ENCODE assay signal across 9 cellular contexts in genomic region chr18:76445741-76446232, GRCh38. TPM values are rescaled to one million over a fixed set of nuclear protein-coding genes. Genes with fewer than 3 reads are reported as not detected.
DNase-seq lines count a peak whose midpoint lies in the region; ATAC-seq and TF ChIP-seq lines count a peak whose summit lies in the region.
"Had no signal": no experiment of that assay in that cellular context is flagged by ENCODE, and none has a peak within 500 bp of the region (broad histone marks: within the 10 kb centered on the region; RNA-seq: fewer than 3 reads in every experiment).

No MANE protein-coding gene starts in this region.

- no peaks in the 10 kb centered on the region for H3K9me3 Mint-ChIP-seq in naive thymus-derived CD8-positive, alpha-beta T cell
- H3K9me3 Mint-ChIP-seq: T-helper 2 cell treated with Interferon-gamma antibody and Interleukin-4, amounts not matched to agents 5 μg/mL and 100 μg/mL, for 36 hours had no signal

- intact Hi-C loops in esophagus squamous epithelium (cut with DNase I): no loop called here

- no peaks in the 10 kb centered on the region for H3K27me3 Mint-ChIP-seq in naive thymus-derived CD8-positive, alpha-beta T cell

- H3K4me1 ChIP-seq in esophagus squamous epithelium: peaks cover 0 to 72% (median 36%) of the 10 kb centered on the region in 3 donors
- no peaks in the 10 kb centered on the region for H3K4me1 ChIP-seq in urinary bladder (ENCODE audit: insufficient read depth)

- no peak for TF ChIP-seq POLR2A in esophagus squamous epithelium (IDR thresholded peaks at IDR 0.05)

- no peak for ATAC-seq in naive thymus-derived CD8-positive, alpha-beta T cell
- ATAC-seq in HG03521 (IDR thresholded peaks at IDR 0.05; ENCODE audit: unreplicated experiment): no peak

- peak overlapping the region in 1 of 10 donors; percentile 52 for H3K4me3 Mint-ChIP-seq in naive thymus-derived CD8-positive, alpha-beta T cell
- H3K4me3 Mint-ChIP-seq: T-helper 2 cell treated with Interferon-gamma antibody and Interleukin-4, amounts not matched to agents 5 μg/mL and 100 μg/mL, for 36 hours had no signal

- no peak for TF ChIP-seq CTCF in esophagus squamous epithelium (IDR thresholded peaks at IDR 0.05)

- 52 to 85% methylated on average over 6 of the region's 11 CpGs for WGBS in esophagus squamous epithelium, 2 donors
- 45% methylated on average over 11 of the region's 11 CpGs for WGBS in urinary bladder

- H3K27ac ChIP-seq in esophagus squamous epithelium (peak overlapping the region; percentile 10 to 87 (median 60)), urinary bladder (ENCODE audit: low read depth) (peak overlapping the region; percentile 47)

- POLR2A ChIA-PET in naive thymus-derived CD8-positive, alpha-beta T cell (lab: Charles Lee): no interaction called here

- peak overlapping the region in 6 of 10 donors; percentile 8 to 65 (median 56) for H3K27ac Mint-ChIP-seq in naive thymus-derived CD8-positive, alpha-beta T cell
- H3K27ac Mint-ChIP-seq: T-helper 2 cell treated with Interferon-gamma antibody and Interleukin-4, amounts not matched to agents 5 μg/mL and 100 μg/mL, for 36 hours had no signal

- peak; percentile 44 for DNase-seq in activated CD8-positive, alpha-beta memory T cell treated with anti-CD3 and anti-CD28 coated beads, Interleukin-2, amount 50 U/mL, for 48 hours
- DNase-seq in activated CD8-positive, alpha-beta memory T cell treated with anti-CD3 and anti-CD28 coated beads, Interleukin-2, amount 50 U/mL, for 4 hours: no peak
- DNase-seq in esophagus squamous epithelium (lab: John Stamatoyannopoulos, UW) (no peak), HPDE6-E6E7 (ENCODE audit: extremely low spot score) (no peak), NCI-H446 treated with DMSO at 0.1 percent for 48 hours (lab: John Stamatoyannopoulos, UW) (no peak)
- no peak for DNase-seq in naive thymus-derived CD8-positive, alpha-beta T cell

- H3K4me1 Mint-ChIP-seq in naive thymus-derived CD8-positive, alpha-beta T cell: peaks cover 29 to 50% (median 44%) of the 10 kb centered on the region in 4 donors

- H3K9me3 ChIP-seq in esophagus squamous epithelium: no peaks in the 10 kb centered on the region

- H3K4me3 ChIP-seq in esophagus squamous epithelium (no peak overlapping the region), urinary bladder (ENCODE audit: low read depth, low read length) (no peak overlapping the region)

- no peaks in the 10 kb centered on the region for H3K27me3 ChIP-seq in esophagus squamous epithelium

- peaks cover 13 to 31% (median 17%) of the 10 kb centered on the region in 3 donors for H3K36me3 ChIP-seq in esophagus squamous epithelium
- peaks cover 10% of the 10 kb centered on the region for H3K36me3 ChIP-seq in urinary bladder (ENCODE audit: insufficient read depth)

- peaks cover 0 to 15% (median 1%) of the 10 kb centered on the region in 3 donors for H3K36me3 Mint-ChIP-seq in naive thymus-derived CD8-positive, alpha-beta T cell

RNA-seq across cellular contexts. Expression of gene ZNF516, which starts 49.3 kb away (rescaled TPM):
- total RNA-seq in esophagus squamous epithelium (10 to 100 TPM; 18.0 to 23.9 (median 19.2) TPM), urinary bladder (30.5 TPM)
- total RNA-seq in naive thymus-derived CD8-positive, alpha-beta T cell: 10 to 100 TPM; 25.7 to 27.2 TPM
- 1 to 10 TPM in 2 of 3 donors, under 1 TPM in 1; 0.80 to 5.8 (median 1.8) TPM for polyA plus RNA-seq in naive thymus-derived CD8-positive, alpha-beta T cell
- 16.1 TPM for polyA plus RNA-seq in urinary bladder
